1 cellular context compared by ENCODE assay signal in genomic region chr17:43878260-43879082, GRCh38.
TF ChIP-seq lines count a peak whose summit lies in the region.

No MANE protein-coding gene starts in this region.

TF ChIP-seq in HepG2, 621 proteins besides CTCF, POLR2A, EP300 and RAD21 (continued from another document):
- TF ChIP-seq ZGPAT (CRISPR knock-in tag; IDR thresholded peaks at IDR 0.05) (0 out of 2 replicates have a peak, but pooled peaks have one; percentile 31), MLXIP (CRISPR knock-in tag; IDR thresholded peaks at IDR 0.05; ENCODE audit: borderline replicate concordance) (no peak), TEAD3 (CRISPR knock-in tag; optimal IDR thresholded peaks at IDR 0.05; ENCODE audit: borderline replicate concordance) (peak; percentile 92), KDM5B (CRISPR knock-in tag; IDR thresholded peaks at IDR 0.05; ENCODE audit: borderline replicate concordance) (no peak), NFATC3 (CRISPR knock-in tag; IDR thresholded peaks at IDR 0.05) (no peak), RXRB (CRISPR knock-in tag; IDR thresholded peaks at IDR 0.05; ENCODE audit: borderline replicate concordance) (no peak), SALL1 (CRISPR knock-in tag; IDR thresholded peaks at IDR 0.05) (peak; percentile 45; the same call in 1 of the 2 replicates), ZFY (CRISPR knock-in tag; IDR thresholded peaks at IDR 0.05) (peak; percentile 1; the same call in 1 of the 2 replicates), ZNF83 (CRISPR knock-in tag; IDR thresholded peaks at IDR 0.05; ENCODE audit: borderline replicate concordance) (no peak), ZBTB14 (CRISPR knock-in tag; IDR thresholded peaks at IDR 0.05) (no peak), ZNF552 (CRISPR knock-in tag; IDR thresholded peaks at IDR 0.05; ENCODE audit: borderline replicate concordance) (no peak), CEBPZ (IDR thresholded peaks at IDR 0.05; ENCODE audit: low read length) (no peak), RERE (CRISPR knock-in tag; IDR thresholded peaks at IDR 0.05; ENCODE audit: low read depth) (no peak), NRL (CRISPR knock-in tag; IDR thresholded peaks at IDR 0.05; ENCODE audit: borderline replicate concordance) (peak; percentile 63; the same call in 1 of the 2 replicates), SNAPC5 (CRISPR knock-in tag; IDR thresholded peaks at IDR 0.05; ENCODE audit: borderline replicate concordance) (0 out of 2 replicates have a peak, but pooled peaks have one; percentile 29), ZNF609 (CRISPR knock-in tag; IDR thresholded peaks at IDR 0.05; ENCODE audit: borderline replicate concordance) (no peak), ZC3H13 (CRISPR knock-in tag; IDR thresholded peaks at IDR 0.05) (no peak)
TF ChIP-seq in HepG2: peak in this region for 49.
